8 cellular contexts compared by ENCODE assay signal in genomic region chr15:75639709-75640482, GRCh38. TPM values are rescaled to one million over a fixed set of nuclear protein-coding genes. Genes with fewer than 3 reads are reported as not detected.
DNase-seq lines count a peak whose midpoint lies in the region; ATAC-seq and TF ChIP-seq lines count a peak whose summit lies in the region.

Gene IMP3, minus strand, starts transcription at chr15:75640224. Its CDS starts 56 bp downstream, at chr15:75640168.

- H3K4me1 ChIP-seq in ascending aorta (peaks cover 9 to 32% of the 10 kb centered on the region in 2 donors), right cardiac atrium (ENCODE audit: control insufficient read depth, insufficient read depth, low read length) (peaks cover 3% of the 10 kb centered on the region), vagina (peaks cover 43% of the 10 kb centered on the region)

- H3K9me3 ChIP-seq in ascending aorta (no peaks in the 10 kb centered on the region), right cardiac atrium (ENCODE audit: control insufficient read depth, low read length) (no peaks in the 10 kb centered on the region), vagina (no peaks in the 10 kb centered on the region)

- peak within 1 kb of the TSS; percentile 89 for H3K27ac Mint-ChIP-seq in T-helper 2 cell treated with Interferon-gamma antibody and Interleukin-4, amounts not matched to agents 5 μg/mL and 100 μg/mL, for 36 hours

- no peaks in the 10 kb centered on the region for H3K9me3 Mint-ChIP-seq in T-helper 2 cell treated with Interferon-gamma antibody and Interleukin-4, amounts not matched to agents 5 μg/mL and 100 μg/mL, for 36 hours

- peaks cover 23% of the 10 kb centered on the region for H3K36me3 Mint-ChIP-seq in T-helper 2 cell treated with Interferon-gamma antibody and Interleukin-4, amounts not matched to agents 5 μg/mL and 100 μg/mL, for 36 hours (ENCODE audit: low read depth)

- H3K4me3 ChIP-seq in ascending aorta (peak within 1 kb of the TSS; percentile 82 to 94), right cardiac atrium (ENCODE audit: low read length) (peak within 1 kb of the TSS; percentile 74), vagina (peak within 1 kb of the TSS; percentile 83 to 94)

- DNase-seq in NCI-H1930 (lab: John Stamatoyannopoulos, UW) (peak; percentile 92 to 93), ascending aorta (ENCODE audit: low spot score in 2 of 2) (peak; percentile 84 to 97), right cardiac atrium (peak; percentile 94 to 98 (median 97)), putamen (ENCODE audit: low spot score) (peak; percentile 98), vagina (ENCODE audit: extremely low spot score in 2 of 2) (peak in 1 of 2 donors; percentile 96)
- peak; percentile 95 for DNase-seq in T-helper 2 cell treated with Interferon-gamma antibody and Interleukin-4, amounts not matched to agents 5 μg/mL and 100 μg/mL, for 36 hours (ENCODE audit: low spot score)

- H3K4me1 Mint-ChIP-seq in T-helper 2 cell treated with Interferon-gamma antibody and Interleukin-4, amounts not matched to agents 5 μg/mL and 100 μg/mL, for 36 hours (ENCODE audit: low read depth) = peaks cover 27% of the 10 kb centered on the region

- no peaks in the 10 kb centered on the region for H3K27me3 Mint-ChIP-seq in T-helper 2 cell treated with Interferon-gamma antibody and Interleukin-4, amounts not matched to agents 5 μg/mL and 100 μg/mL, for 36 hours (ENCODE audit: low read depth)

- H3K27ac ChIP-seq in ascending aorta = peak within 1 kb of the TSS; percentile 88 to 95
- H3K27ac ChIP-seq in right cardiac atrium (ENCODE audit: low read length) = peak within 1 kb of the TSS; percentile 97
- H3K27ac ChIP-seq in vagina = peak within 1 kb of the TSS; percentile 89

- H3K36me3 ChIP-seq in ascending aorta (peaks cover 0 to 3% of the 10 kb centered on the region in 2 donors), vagina (no peaks in the 10 kb centered on the region)

- ATAC-seq in GM18502 (IDR thresholded peaks at IDR 0.05; ENCODE audit: poor library complexity, unreplicated experiment) = peak; percentile 90
- ATAC-seq in HG02970 (IDR thresholded peaks at IDR 0.05; ENCODE audit: low FRiP score, unreplicated experiment) = peak; percentile 91
- peak; percentile 97 to 98 for ATAC-seq in right cardiac atrium

- under 1% methylated on average over 83 of the region's 83 CpGs for WGBS in right cardiac atrium

- peak within 1 kb of the TSS; percentile 90 for H3K4me3 Mint-ChIP-seq in T-helper 2 cell treated with Interferon-gamma antibody and Interleukin-4, amounts not matched to agents 5 μg/mL and 100 μg/mL, for 36 hours

- H3K27me3 ChIP-seq in ascending aorta (no peaks in the 10 kb centered on the region), right cardiac atrium (ENCODE audit: control insufficient read depth, insufficient read depth) (no peaks in the 10 kb centered on the region), vagina (no peaks in the 10 kb centered on the region)

- intact Hi-C loops in ascending aorta (cut with DNase I) = loop anchor here (1.0 to 5.0 kb wide), 5 partner anchors 15 to 162 kb away; partner anchors contain the start of gene SNUPN
- intact Hi-C loops in right cardiac atrium (cut with DNase I) = loop anchor here in 1 of 4 donors (10.0 kb wide), 2 partner anchors 45 to 95 kb away; no protein-coding TSS in a partner anchor
- intact Hi-C loops in vagina (cut with DNase I) = loop anchor here (5.0 kb wide), 2 partner anchors 37 to 273 kb away; partner anchors contain the start of gene MAN2C1

- TF ChIP-seq POLR2A in vagina (IDR thresholded peaks at IDR 0.05) = peak; percentile 60 to 95

- TF ChIP-seq CTCF in ascending aorta (IDR thresholded peaks at IDR 0.05) = no peak
- no peak for TF ChIP-seq CTCF in vagina (IDR thresholded peaks at IDR 0.05)

RNA-seq across cellular contexts. Expression of gene IMP3, which starts in this region (rescaled TPM):
- total RNA-seq in ascending aorta = 159 TPM
- total RNA-seq in right cardiac atrium = 10 to 100 TPM; 39.4 to 49.3 (median 46.8) TPM
- polyA plus RNA-seq in right cardiac atrium = 48.1 TPM
- total RNA-seq in vagina = 109 TPM
